15 cellular contexts compared by ENCODE assay signal in genomic region chr20:3670511-3670910, GRCh38. TPM values are rescaled to one million over a fixed set of nuclear protein-coding genes. Genes with fewer than 3 reads are reported as not detected.
DNase-seq lines count a peak whose midpoint lies in the region; ATAC-seq, FAIRE-seq and TF ChIP-seq lines count a peak whose summit lies in the region.
"Had no signal": no experiment of that assay in that cellular context is flagged by ENCODE, and none has a peak within 500 bp of the region (broad histone marks: within the 10 kb centered on the region; RNA-seq: fewer than 3 reads in every experiment).

No MANE protein-coding gene starts in this region.

- FAIRE-seq in H54 (lab: Jason Lieb, UNC), result no peak

- DNase-seq in AG04449 (ENCODE audit: low read depth, low spot score) (no peak), H54 (ENCODE audit: insufficient read length, low spot score) (peak; percentile 81), SK-N-SH (peak; percentile 57), hepatic stellate cell (ENCODE audit: low spot score) (peak; percentile 48), Kasumi-1 (lab: John Stamatoyannopoulos, UW) (no peak), hippocampal formation (lab: John Stamatoyannopoulos, UW) (no peak)
- DNase-seq in activated CD8-positive, alpha-beta T cell treated with anti-CD3 and anti-CD28 coated beads, Interleukin-2, amount 10 ng/mL, durations not matched to agents 7 days and 5 days, result no peak
- DNase-seq: activated CD8-positive, alpha-beta memory T cell treated with anti-CD3 and anti-CD28 coated beads, Interleukin-2, amount 10 ng/mL, durations not matched to agents 7 days and 5 days; amygdala; CD8-positive, alpha-beta T cell; effector CD8-positive, alpha-beta T cell; trophoblast cell had no signal

- H3K9me2 ChIP-seq in SK-N-SH, result no peaks in the 10 kb centered on the region

- no peaks in the 10 kb centered on the region for H3F3A ChIP-seq in SK-N-SH (replicated peaks; ENCODE audit: insufficient read depth)

- peaks cover 66% of the 10 kb centered on the region for H3K27me3 Mint-ChIP-seq in activated CD8-positive, alpha-beta T cell treated with anti-CD3 and anti-CD28 coated beads, Interleukin-2, amount 10 ng/mL, durations not matched to agents 7 days and 5 days (ENCODE audit: low read depth)

- no peak overlapping the region for H2AFZ ChIP-seq in SK-N-SH (ENCODE audit: low read depth)

- peaks cover 0 to 7% of the 10 kb centered on the region in 2 experiments; a peak in 1 of 4 replicates for H3K4me1 ChIP-seq in SK-N-SH (ENCODE audit: control insufficient read depth in 1 of 2, insufficient read depth in 2 of 2, low read depth in 1 of 2, low read length in 1 of 2)

- no peak overlapping the region for H3K27ac ChIP-seq in SK-N-SH (ENCODE audit: low read depth in 2 of 2, low read length in 1 of 2)

- H3K27me3 ChIP-seq in SK-N-SH (ENCODE audit: insufficient read depth), result peaks cover 39% of the 10 kb centered on the region

- TF ChIP-seq CTCF in AG04449 (IDR thresholded peaks at IDR 0.05; ENCODE audit: insufficient read depth, low read length, missing control alignments), result peak; percentile 34
- TF ChIP-seq CTCF in SK-N-SH (IDR thresholded peaks at IDR 0.05), result peak; percentile 49

- peaks cover 27% of the 10 kb centered on the region for H3K4me1 Mint-ChIP-seq in activated CD8-positive, alpha-beta T cell treated with anti-CD3 and anti-CD28 coated beads, Interleukin-2, amount 10 ng/mL, durations not matched to agents 7 days and 5 days (ENCODE audit: low read depth)

- no peaks in the 10 kb centered on the region for H3K9me3 Mint-ChIP-seq in activated CD8-positive, alpha-beta T cell treated with anti-CD3 and anti-CD28 coated beads, Interleukin-2, amount 10 ng/mL, durations not matched to agents 7 days and 5 days (ENCODE audit: insufficient read depth)
- H3K9me3 Mint-ChIP-seq: CD8-positive, alpha-beta T cell had no signal

- no peaks in the 10 kb centered on the region for H3K36me3 ChIP-seq in SK-N-SH (replicated peaks in 1 of 2; ENCODE audit: control insufficient read depth in 1 of 2, insufficient read depth in 2 of 2, low read length in 1 of 2)

- POLR2A ChIA-PET in AG04449 (lab: Yijun Ruan, JAX), result interaction anchor here (0.7 to 1.0 kb wide), 2 partner anchors 10 to 81 kb away, joined by 3 to 5 read pairs; no protein-coding TSS in a partner anchor
- POLR2A ChIA-PET in SK-N-SH (lab: Yijun Ruan, JAX), result no interaction called here
- POLR2A ChIA-PET in activated CD8-positive, alpha-beta T cell treated with anti-CD3 and anti-CD28 coated beads, Interleukin-2, amount 10 ng/mL, durations not matched to agents 7 days and 5 days (lab: Charles Lee), result no interaction called here

- H3K27ac Mint-ChIP-seq in activated CD8-positive, alpha-beta T cell treated with anti-CD3 and anti-CD28 coated beads, Interleukin-2, amount 10 ng/mL, durations not matched to agents 7 days and 5 days, result no peak overlapping the region
- H3K27ac Mint-ChIP-seq: activated CD8-positive, alpha-beta memory T cell treated with anti-CD3 and anti-CD28 coated beads, Interleukin-2, amount 10 ng/mL, durations not matched to agents 7 days and 5 days; CD8-positive, alpha-beta T cell had no signal

- H3K36me3 Mint-ChIP-seq in activated CD8-positive, alpha-beta T cell treated with anti-CD3 and anti-CD28 coated beads, Interleukin-2, amount 10 ng/mL, durations not matched to agents 7 days and 5 days (ENCODE audit: low read depth), result no peaks in the 10 kb centered on the region
- H3K36me3 Mint-ChIP-seq: activated CD8-positive, alpha-beta memory T cell treated with anti-CD3 and anti-CD28 coated beads, Interleukin-2, amount 10 ng/mL, durations not matched to agents 7 days and 5 days; CD8-positive, alpha-beta T cell had no signal

- no peaks in the 10 kb centered on the region for H3K79me2 ChIP-seq in SK-N-SH (ENCODE audit: insufficient read depth)

- CTCF ChIA-PET in AG04449 (lab: Yijun Ruan, JAX) (interaction anchor here (1.4 to 43.4 kb wide), 4 partner anchors 37 to 111 kb away, joined by 4 to 1151 read pairs (median 7); partner anchors contain the start of genes SIGLEC1 and SPEF1), SK-N-SH (lab: Yijun Ruan, JAX) (interaction anchor here (1.3 to 18.7 kb wide), 6 partner anchors 8 to 149 kb away, joined by 4 to 301 read pairs (median 6); partner anchors contain the start of genes ADISSP and SIGLEC1)
- CTCF ChIA-PET in activated CD8-positive, alpha-beta T cell treated with anti-CD3 and anti-CD28 coated beads, Interleukin-2, amount 10 ng/mL, durations not matched to agents 7 days and 5 days (lab: Charles Lee), result no interaction called here

- TF ChIP-seq POLR2A in H54 (IDR thresholded peaks at IDR 0.05; ENCODE audit: low read depth, low read length), result no peak

- 53% methylated on average over 4 of the region's 6 CpGs for WGBS in SK-N-SH (ENCODE audit: low lambda C conversion rate)

- H3K4me3 Mint-ChIP-seq in activated CD8-positive, alpha-beta T cell treated with anti-CD3 and anti-CD28 coated beads, Interleukin-2, amount 10 ng/mL, durations not matched to agents 7 days and 5 days, result no peak overlapping the region
- H3K4me3 Mint-ChIP-seq: activated CD8-positive, alpha-beta memory T cell treated with anti-CD3 and anti-CD28 coated beads, Interleukin-2, amount 10 ng/mL, durations not matched to agents 7 days and 5 days; CD8-positive, alpha-beta T cell had no signal

- no peak overlapping the region for H3K9ac ChIP-seq in SK-N-SH

- no peak for ATAC-seq in activated CD8-positive, alpha-beta T cell treated with anti-CD3 and anti-CD28 coated beads, Interleukin-2, amount 10 ng/mL, durations not matched to agents 7 days and 5 days
- ATAC-seq in HG02588 (IDR thresholded peaks at IDR 0.05; ENCODE audit: unreplicated experiment), result no peak
- ATAC-seq: activated CD8-positive, alpha-beta memory T cell treated with anti-CD3 and anti-CD28 coated beads, Interleukin-2, amount 10 ng/mL, durations not matched to agents 7 days and 5 days; CD8-positive, alpha-beta T cell had no signal

- H4K20me1 ChIP-seq in SK-N-SH (ENCODE audit: insufficient read depth), result no peaks in the 10 kb centered on the region

- TF ChIP-seq EP300 in SK-N-SH (IDR thresholded peaks at IDR 0.05; ENCODE audit: borderline replicate concordance in 1 of 2, low read depth in 1 of 2, low read length in 1 of 2), result no peak

- H3K9me3 ChIP-seq in SK-N-SH, result no peaks in the 10 kb centered on the region

- no peak for TF ChIP-seq RAD21 in SK-N-SH (IDR thresholded peaks at IDR 0.05; ENCODE audit: low read length)

- H3K4me3 ChIP-seq in AG04449 (ENCODE audit: low read depth, low read length) (no peak overlapping the region), SK-N-SH (ENCODE audit: low read depth in 2 of 2, low read length in 1 of 2) (no peak overlapping the region)

- H3K4me2 ChIP-seq in SK-N-SH, result no peak overlapping the region

TF ChIP-seq in SK-N-SH, 30 proteins besides CTCF, POLR2A, EP300 and RAD21 (continues in another document):
- no peak for TF ChIP-seq MEF2A (IDR thresholded peaks at IDR 0.05; ENCODE audit: borderline replicate concordance, low read depth)
- TF ChIP-seq REST (IDR thresholded peaks at IDR 0.05; ENCODE audit: low read depth, low read length), result no peak
- no peak for TF ChIP-seq ELF1 (IDR thresholded peaks at IDR 0.05)
- TF ChIP-seq RCOR1 (IDR thresholded peaks at IDR 0.05; ENCODE audit: low read length), result no peak
- TF ChIP-seq EZH2phosphoT487 (IDR thresholded peaks at IDR 0.05; ENCODE audit: borderline replicate concordance, low read depth), result no peak
- TF ChIP-seq SMC3 (IDR thresholded peaks at IDR 0.05; ENCODE audit: low read depth, low read length), result no peak
- no peak for TF ChIP-seq RXRA (IDR thresholded peaks at IDR 0.05; ENCODE audit: borderline replicate concordance, low read depth)
- TF ChIP-seq YY1 (IDR thresholded peaks at IDR 0.05; ENCODE audit: low read depth), result no peak

RNA-seq across cellular contexts. Expression of gene GFRA4, which starts 7.3 kb away (rescaled TPM):
- polyA plus RNA-seq in SK-N-SH (2012; rRNA removed), result not detected in 2 replicates
- polyA plus RNA-seq in SK-N-SH (2012; cell fraction: cytosol; rRNA removed), result not detected in 2 replicates
- polyA plus RNA-seq in SK-N-SH (2012; cell fraction: nucleus; rRNA removed), result not detected in 2 replicates
- total RNA-seq in activated CD8-positive, alpha-beta T cell treated with anti-CD3 and anti-CD28 coated beads, Interleukin-2, amount 10 ng/mL, durations not matched to agents 7 days and 5 days, result not detected
- total RNA-seq: activated CD8-positive, alpha-beta memory T cell treated with anti-CD3 and anti-CD28 coated beads, Interleukin-2, amount 10 ng/mL, durations not matched to agents 7 days and 5 days; CD8-positive, alpha-beta T cell; mononuclear cell; right cardiac atrium had no signal
- polyA plus RNA-seq: right cardiac atrium had no signal

RNA-seq across cellular contexts. Expression of gene ADAM33, which starts 11.3 kb away (rescaled TPM):
- 4.8 and 5.0 TPM in 2 replicates for polyA plus RNA-seq in SK-N-SH (2012; rRNA removed)
- 0.53 and 0.87 TPM in 2 replicates for polyA plus RNA-seq in SK-N-SH (2012; cell fraction: cytosol; rRNA removed)
- polyA plus RNA-seq in SK-N-SH (2012; cell fraction: nucleus; rRNA removed), result 33.0 and 43.2 TPM in 2 replicates
- total RNA-seq in activated CD8-positive, alpha-beta T cell treated with anti-CD3 and anti-CD28 coated beads, Interleukin-2, amount 10 ng/mL, durations not matched to agents 7 days and 5 days, result not detected
- total RNA-seq: activated CD8-positive, alpha-beta memory T cell treated with anti-CD3 and anti-CD28 coated beads, Interleukin-2, amount 10 ng/mL, durations not matched to agents 7 days and 5 days; CD8-positive, alpha-beta T cell had no signal

RNA-seq across cellular contexts. Expression of gene SIGLEC1, which starts 41.9 kb away (rescaled TPM):
- polyA plus RNA-seq in SK-N-SH (2012; rRNA removed), result not detected in 2 replicates
- polyA plus RNA-seq in SK-N-SH (2012; cell fraction: cytosol; rRNA removed), result not detected in 2 replicates
- polyA plus RNA-seq in SK-N-SH (2012; cell fraction: nucleus; rRNA removed), result 0.01 TPM in 2 replicates
- not detected for total RNA-seq in activated CD8-positive, alpha-beta T cell treated with anti-CD3 and anti-CD28 coated beads, Interleukin-2, amount 10 ng/mL, durations not matched to agents 7 days and 5 days
- total RNA-seq: activated CD8-positive, alpha-beta memory T cell treated with anti-CD3 and anti-CD28 coated beads, Interleukin-2, amount 10 ng/mL, durations not matched to agents 7 days and 5 days had no signal

Comparison
In these comparisons a context has a peak if more than half of its experiments do, and no peak if none do; other contexts are left out.
1. DNase-seq: peak in H54 (single experiment), SK-N-SH (single experiment) and hepatic stellate cell (single experiment); none in AG04449 (single experiment), Kasumi-1 (0 of 2), activated CD8-positive, alpha-beta T cell treated with anti-CD3 and anti-CD28 coated beads, Interleukin-2, amount 10 ng/mL, durations not matched to agents 7 days and 5 days (single experiment) and hippocampal formation (0 of 2).